1 cellular context compared by ENCODE assay signal in genomic region chr12:29155079-29155478, GRCh38.
TF ChIP-seq lines count a peak whose summit lies in the region.

No MANE protein-coding gene starts in this region.

TF ChIP-seq in SK-N-SH treated with all-trans-retinoic acid at 6 μM for 48 hours, 23 proteins besides CTCF, POLR2A, EP300 and RAD21 (continued from another document):
- TF ChIP-seq CREB5 (CRISPR knock-in tag; IDR thresholded peaks at IDR 0.05; ENCODE audit: low read depth): no peak
TF ChIP-seq in SK-N-SH treated with all-trans-retinoic acid at 6 μM for 48 hours: peak in this region for 0.
